ENCODE assay signal across 16 cellular contexts in the genomic region with DNA sequence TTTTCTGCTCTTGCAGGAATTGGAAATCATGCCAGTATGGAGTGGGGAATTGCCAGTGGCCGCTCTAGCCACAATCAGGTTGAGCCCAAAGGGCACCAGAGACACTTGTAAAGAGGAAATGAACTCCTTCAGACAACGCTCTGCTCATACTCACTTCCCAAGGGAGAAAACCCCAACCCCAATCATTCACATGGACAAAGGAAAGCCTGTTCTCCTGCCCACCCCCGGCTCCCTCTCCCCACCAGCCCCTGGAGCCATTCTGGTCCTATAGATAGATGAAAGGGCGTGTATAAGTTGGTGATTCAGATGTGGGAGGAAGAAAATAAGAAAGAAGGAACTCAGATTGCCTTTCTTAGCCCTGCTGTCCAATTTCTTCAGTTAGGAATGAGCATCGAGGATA. TPM values are rescaled to one million over a fixed set of nuclear protein-coding genes. Genes with fewer than 3 reads are reported as not detected.
DNase-seq lines count a peak whose midpoint lies in the region; ATAC-seq and TF ChIP-seq lines count a peak whose summit lies in the region.
"Had no signal": no experiment of that assay in that cellular context is flagged by ENCODE, and none has a peak within 500 bp of the region (broad histone marks: within the 10 kb centered on the region; RNA-seq: fewer than 3 reads in every experiment).

No MANE protein-coding gene starts in this region.

- H3K4me3 ChIP-seq in BLaER1 (no peak overlapping the region), mesodermal cell (ENCODE audit: extremely low read depth, insufficient read depth, low read length, poor library complexity, severe bottlenecking) (no peak overlapping the region), ascending aorta (no peak overlapping the region)
- H3K4me3 ChIP-seq: HAP-1 had no signal

- H3K4me1 ChIP-seq in BLaER1, result peaks cover 74% of the 10 kb centered on the region
- peaks cover 24% of the 10 kb centered on the region for H3K4me1 ChIP-seq in mesodermal cell (ENCODE audit: control insufficient read depth, insufficient read depth, low read length, poor library complexity, severe bottlenecking)
- no peaks in the 10 kb centered on the region for H3K4me1 ChIP-seq in ascending aorta
- H3K4me1 ChIP-seq: HAP-1 had no signal

- no peaks in the 10 kb centered on the region for H3K36me3 ChIP-seq in BLaER1
- H3K36me3 ChIP-seq in mesodermal cell (ENCODE audit: control insufficient read depth, insufficient read depth, low read length), result no peaks in the 10 kb centered on the region
- H3K36me3 ChIP-seq in ascending aorta, result no peaks in the 10 kb centered on the region
- H3K36me3 ChIP-seq: HAP-1 had no signal

- H4K20me1 ChIP-seq in BLaER1, result no peaks in the 10 kb centered on the region

- no peak for TF ChIP-seq CTCF in ascending aorta (IDR thresholded peaks at IDR 0.05)

- no peak overlapping the region for H3K9ac ChIP-seq in BLaER1

- peak overlapping the region; percentile 79 for H3K4me2 ChIP-seq in BLaER1

- peak; percentile 4 for DNase-seq in HT1080 (ENCODE audit: low read depth)
- DNase-seq in epidermal melanocyte (ENCODE audit: insufficient read length, low spot score), result peak; percentile 46
- DNase-seq in ascending aorta (ENCODE audit: low spot score in 2 of 2), result no peak
- no peak for DNase-seq in hippocampal formation (lab: John Stamatoyannopoulos, UW)
- DNase-seq in activated CD4-positive, CD25-positive, alpha-beta regulatory T cell (lab: John Stamatoyannopoulos, UW), result no peak
- DNase-seq: AML-193; C1 segment of cervical spinal cord; CD4-positive, alpha-beta T cell; DMS79; EL had no signal

- intact Hi-C loops in ascending aorta (cut with DNase I), result no loop called here

- H3K27ac ChIP-seq in BLaER1 (peak overlapping the region; percentile 15; the same call in 1 of the 2 replicates), mesodermal cell (ENCODE audit: low read depth, low read length, severe bottlenecking) (peak overlapping the region; percentile 64), ascending aorta (no peak overlapping the region)
- H3K27ac ChIP-seq: 22Rv1 had no signal

- ATAC-seq in GM19351 (IDR thresholded peaks at IDR 0.05; ENCODE audit: unreplicated experiment), result no peak

- 0% methylated on average over 1 of the region's 5 CpGs; no CpG with 5 or more reads in 1 of the 2 experiments for WGBS in mesodermal cell (ENCODE audit: insufficient coverage in 2 of 2), 2 experiments

- H3K9me3 ChIP-seq in BLaER1 (no peaks in the 10 kb centered on the region), mesodermal cell (ENCODE audit: control insufficient read depth, low read length) (no peaks in the 10 kb centered on the region), ascending aorta (no peaks in the 10 kb centered on the region)
- H3K9me3 ChIP-seq: HAP-1 had no signal

- no peaks in the 10 kb centered on the region for H3K27me3 ChIP-seq in BLaER1
- H3K27me3 ChIP-seq in ascending aorta, result no peaks in the 10 kb centered on the region

RNA-seq across cellular contexts. Expression of gene GFRA1, which starts 57.4 kb away (rescaled TPM):
- total RNA-seq in HT1080 (2014; rRNA removed; shearing (Covaris generic)), result not detected in 2 replicates
- 0.03 and 0.05 TPM in 2 replicates for polyA plus RNA-seq in HT1080 (2015; cell fraction: cytosol; rRNA removed)
- polyA plus RNA-seq in HT1080 (2015; cell fraction: nucleus; rRNA removed), result not detected in 2 replicates
- polyA plus RNA-seq in mesodermal cell (2013, experiment 1 of 2), result 12.8 TPM
- 7.7 TPM for polyA plus RNA-seq in mesodermal cell (2013, experiment 2 of 2)
- 7.0 TPM for total RNA-seq in ascending aorta
- total RNA-seq: A673; CD4-positive, alpha-beta T cell had no signal

Comparison
In these comparisons a context has a peak if more than half of its experiments do, and no peak if none do; other contexts are left out.
1. H3K27ac ChIP-seq: peak in BLaER1 (single experiment) and mesodermal cell (single experiment); none in ascending aorta (0 of 2).
2. DNase-seq: peak in HT1080 (single experiment) and epidermal melanocyte (single experiment); none in ascending aorta (0 of 2), hippocampal formation (0 of 2) and activated CD4-positive, CD25-positive, alpha-beta regulatory T cell (0 of 4).